In the genomic region with DNA sequence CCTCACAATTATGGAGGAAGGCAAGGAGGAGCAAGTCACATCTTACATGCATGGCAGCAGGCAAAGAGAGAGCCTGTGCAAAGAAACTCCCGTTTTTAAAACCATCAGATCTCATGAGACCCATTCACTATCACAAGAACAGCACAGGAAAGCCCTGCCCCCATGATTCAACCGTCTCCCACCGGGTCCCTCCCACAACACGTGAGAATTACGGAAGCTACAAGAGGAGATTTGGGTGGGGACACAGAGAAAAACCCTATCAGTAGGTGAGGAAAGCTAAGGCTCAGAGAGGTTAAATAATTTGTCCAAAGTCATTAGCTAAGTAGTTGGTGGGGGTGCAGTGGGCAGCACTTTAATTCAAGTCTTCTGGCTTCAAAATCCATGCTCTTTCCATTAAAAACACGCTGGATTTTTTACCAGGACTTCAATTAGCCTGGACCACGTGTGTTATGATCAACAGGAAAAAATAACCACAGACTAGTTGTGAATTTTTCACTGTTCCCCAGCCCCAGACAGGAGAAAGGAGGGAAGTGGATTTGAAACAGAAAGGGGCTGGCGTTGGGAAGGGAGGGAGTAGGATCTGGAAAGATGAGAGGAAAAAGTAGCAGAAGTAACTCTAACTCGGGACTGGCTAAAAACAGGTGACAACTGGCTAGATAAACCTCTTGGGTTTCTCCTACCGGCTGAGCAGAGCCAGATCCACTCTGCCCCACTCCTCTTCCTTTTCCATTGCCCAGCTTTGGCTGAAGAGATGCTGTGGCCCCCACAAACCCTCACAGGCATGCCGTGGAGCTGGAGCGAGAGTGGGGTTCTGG, we compare ENCODE assay signal across 8 cellular contexts. TPM values are rescaled to one million over a fixed set of nuclear protein-coding genes. Genes with fewer than 3 reads are reported as not detected.
DNase-seq lines count a peak whose midpoint lies in the region; TF ChIP-seq lines count a peak whose summit lies in the region.

No MANE protein-coding gene starts in this region.

- H3K4me3 ChIP-seq in HUES6 (ENCODE audit: low read depth, low read length) = peak overlapping the region; percentile 66
- peak overlapping the region; percentile 41 for H3K4me3 ChIP-seq in ectodermal cell (ENCODE audit: insufficient read depth, low read depth, low read length)
- peak overlapping the region; percentile 57 for H3K4me3 ChIP-seq in parathyroid adenoma (ENCODE audit: low read depth, low read length)

- no peaks in the 10 kb centered on the region for H3K36me3 ChIP-seq in HUES6 (ENCODE audit: control insufficient read depth, insufficient read depth, low read length)
- no peaks in the 10 kb centered on the region for H3K36me3 ChIP-seq in ectodermal cell (ENCODE audit: control insufficient read depth, insufficient read depth, low read length)
- no peaks in the 10 kb centered on the region for H3K36me3 ChIP-seq in parathyroid adenoma (ENCODE audit: control insufficient read depth, insufficient read depth, low read length)

- peak overlapping the region; percentile 93 for H2AFZ ChIP-seq in parathyroid adenoma

- H3K36me3 Mint-ChIP-seq in T-helper 1 cell treated with Interleukin-12 subunit alpha and Interleukin-12 subunit beta and Interleukin-4 antibody, amounts not matched to agents 30 μg/mL and 1 μg/mL, for 36 hours (ENCODE audit: low read depth) = peaks cover 2% of the 10 kb centered on the region

- peak overlapping the region; percentile 96 for H3K4me3 Mint-ChIP-seq in T-helper 1 cell treated with Interleukin-12 subunit alpha and Interleukin-12 subunit beta and Interleukin-4 antibody, amounts not matched to agents 30 μg/mL and 1 μg/mL, for 36 hours

- no peaks in the 10 kb centered on the region for H3K79me2 ChIP-seq in parathyroid adenoma

- TF ChIP-seq CTCF in parathyroid adenoma (IDR thresholded peaks at IDR 0.05) = no peak

- H3K4me1 Mint-ChIP-seq in T-helper 1 cell treated with Interleukin-12 subunit alpha and Interleukin-12 subunit beta and Interleukin-4 antibody, amounts not matched to agents 30 μg/mL and 1 μg/mL, for 36 hours (ENCODE audit: low read depth) = peaks cover 25% of the 10 kb centered on the region

- H3K27me3 Mint-ChIP-seq in T-helper 1 cell treated with Interleukin-12 subunit alpha and Interleukin-12 subunit beta and Interleukin-4 antibody, amounts not matched to agents 30 μg/mL and 1 μg/mL, for 36 hours (ENCODE audit: low read depth) = no peaks in the 10 kb centered on the region

- peak overlapping the region; percentile 73 for H3K27ac Mint-ChIP-seq in T-helper 1 cell treated with Interleukin-12 subunit alpha and Interleukin-12 subunit beta and Interleukin-4 antibody, amounts not matched to agents 30 μg/mL and 1 μg/mL, for 36 hours

- DNase-seq in T-helper 1 cell (no peak), DMS 273 treated with DMSO at 0.1 percent for 48 hours (lab: John Stamatoyannopoulos, UW) (no peak), islet precursor cell (no peak), NCI-H2107 (lab: John Stamatoyannopoulos, UW) (no peak)

- H3K9me3 Mint-ChIP-seq in T-helper 1 cell treated with Interleukin-12 subunit alpha and Interleukin-12 subunit beta and Interleukin-4 antibody, amounts not matched to agents 30 μg/mL and 1 μg/mL, for 36 hours = peaks cover 11% of the 10 kb centered on the region

- H3K9ac ChIP-seq in HUES6 (ENCODE audit: low read length) = peak overlapping the region; percentile 8
- no peak overlapping the region for H3K9ac ChIP-seq in parathyroid adenoma

- WGBS in ectodermal cell, 2 experiments = 54 to 57% methylated on average over 10 to 12 of the region's 12 CpGs

- H3K27ac ChIP-seq in HUES6 (ENCODE audit: low read depth, low read length) = no peak overlapping the region
- H3K27ac ChIP-seq in ectodermal cell (ENCODE audit: insufficient read depth, low read depth, low read length, poor library complexity, severe bottlenecking) = no peak overlapping the region
- peak overlapping the region; percentile 19 for H3K27ac ChIP-seq in parathyroid adenoma

- peaks cover 12% of the 10 kb centered on the region; the same call in 1 of the 2 replicates for H3K9me3 ChIP-seq in HUES6 (ENCODE audit: control insufficient read depth, insufficient read depth, low read depth, low read length)
- no peaks in the 10 kb centered on the region for H3K9me3 ChIP-seq in ectodermal cell (ENCODE audit: control insufficient read depth, low read length)
- H3K9me3 ChIP-seq in parathyroid adenoma (ENCODE audit: control insufficient read depth, low read length) = no peaks in the 10 kb centered on the region

- H3K4me2 ChIP-seq in parathyroid adenoma (ENCODE audit: low read length) = peak overlapping the region; percentile 59

- H3K4me1 ChIP-seq in HUES6 (ENCODE audit: control insufficient read depth, insufficient read depth, low read length) = no peaks in the 10 kb centered on the region
- peaks cover 5% of the 10 kb centered on the region for H3K4me1 ChIP-seq in ectodermal cell (ENCODE audit: control insufficient read depth, insufficient read depth, low read length)
- no peaks in the 10 kb centered on the region for H3K4me1 ChIP-seq in parathyroid adenoma

- H3K27me3 ChIP-seq in HUES6 (ENCODE audit: control insufficient read depth, insufficient read depth, low read length) (no peaks in the 10 kb centered on the region), ectodermal cell (ENCODE audit: control insufficient read depth, insufficient read depth, low read length, poor library complexity, severe bottlenecking) (no peaks in the 10 kb centered on the region), parathyroid adenoma (ENCODE audit: control insufficient read depth, insufficient read depth, low read length) (no peaks in the 10 kb centered on the region)

RNA-seq across cellular contexts. Expression of gene MTMR8, which starts 1.0 kb away (rescaled TPM):
- polyA plus RNA-seq in ectodermal cell (2013, experiment 1 of 4) = 1.3 TPM
- 1.4 TPM for polyA plus RNA-seq in ectodermal cell (2013, experiment 2 of 4)
- polyA plus RNA-seq in ectodermal cell (2013, experiment 3 of 4) = 0.59 TPM
- 0.49 TPM for polyA plus RNA-seq in ectodermal cell (2013, experiment 4 of 4)
